ENCODE assay signal across 9 cellular contexts in the genomic region with DNA sequence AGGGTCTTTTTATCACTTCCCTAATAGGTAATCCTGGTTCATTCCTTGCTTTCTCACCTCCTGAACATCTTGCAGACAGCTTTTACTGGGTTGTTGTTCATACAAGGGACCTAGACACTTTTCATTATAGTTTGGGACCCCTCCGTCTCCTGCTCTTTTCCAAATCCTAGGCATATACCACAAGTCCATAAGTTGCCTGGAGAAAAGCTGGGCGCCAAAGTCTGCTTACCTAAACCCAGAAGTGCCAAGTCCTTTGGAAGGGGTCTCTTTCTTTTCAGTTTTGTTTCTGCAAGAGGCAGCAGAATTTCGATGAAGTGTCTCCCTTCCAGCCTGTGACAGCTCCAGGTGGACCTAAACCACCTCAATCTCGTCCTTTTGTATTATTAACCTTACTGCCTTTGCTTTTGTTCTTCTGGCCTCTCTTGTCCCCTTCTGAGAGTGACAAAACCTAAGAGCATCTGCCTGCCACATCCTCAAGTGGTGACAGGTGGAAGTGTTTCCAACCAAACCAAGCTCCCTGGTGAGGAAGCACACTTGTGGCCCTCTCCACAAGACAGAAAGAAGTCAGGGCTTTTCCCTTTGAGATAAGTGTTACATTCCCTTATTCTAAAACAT. TPM values are rescaled to one million over a fixed set of nuclear protein-coding genes. Genes with fewer than 3 reads are reported as not detected.
DNase-seq lines count a peak whose midpoint lies in the region; ATAC-seq and TF ChIP-seq lines count a peak whose summit lies in the region.
"Had no signal": no experiment of that assay in that cellular context is flagged by ENCODE, and none has a peak within 500 bp of the region (broad histone marks: within the 10 kb centered on the region; RNA-seq: fewer than 3 reads in every experiment).

No MANE protein-coding gene starts in this region.

- DNase-seq in A673 (ENCODE audit: low spot score), result peak; percentile 44
- peak; percentile 28 for DNase-seq in ELR (ENCODE audit: low read depth)
- DNase-seq in NCI-H510A (lab: John Stamatoyannopoulos, UW), result peak; percentile 72
- DNase-seq in choroid plexus epithelial cell (ENCODE audit: low read depth), result no peak
- no peak for DNase-seq in HK-2 (ENCODE audit: unreplicated experiment)

- no TSS peak for BruUV-seq in A673 (replicated peaks; lab: Mats Ljungman, UMichigan)

- H3K36me3 ChIP-seq in A673 (ENCODE audit: insufficient read depth, low read length, poor library complexity, severe bottlenecking), result no peaks in the 10 kb centered on the region

- H3K4me1 ChIP-seq in A673 (ENCODE audit: insufficient read depth, low read length, poor library complexity, severe bottlenecking), result no peaks in the 10 kb centered on the region

- POLR2A ChIA-PET in A673 (lab: Charles Lee; ENCODE audit: low non-redundant PET), result no interaction called here

- ATAC-seq in GM21529 (IDR thresholded peaks at IDR 0.05; ENCODE audit: unreplicated experiment) (no peak), HG03025 (IDR thresholded peaks at IDR 0.05; ENCODE audit: low FRiP score, unreplicated experiment) (no peak), GM18873 (IDR thresholded peaks at IDR 0.05; ENCODE audit: low FRiP score, unreplicated experiment) (no peak)

- intact Hi-C loops in A673 (cut with micrococcal nuclease; ENCODE audit: unreplicated experiment), result no loop called here

- TF ChIP-seq CTCF in A673 (conservative IDR thresholded peaks at IDR 0.05; ENCODE audit: low read depth, low read length) (peak; percentile 25; the same call in 1 of the 2 replicates), choroid plexus epithelial cell (conservative IDR thresholded peaks at IDR 0.05; ENCODE audit: low read depth, low read length) (peak; percentile 8)

- H3K27me3 ChIP-seq in A673 (replicated peaks; ENCODE audit: insufficient read depth, low read depth, low read length, poor library complexity), result no peaks in the 10 kb centered on the region

- no peak overlapping the region for H3K27ac ChIP-seq in A673 (ENCODE audit: low read depth, low read length, poor library complexity, severe bottlenecking)

- no peak overlapping the region for H3K4me3 ChIP-seq in A673 (ENCODE audit: low read depth, low read length, poor library complexity, severe bottlenecking)
- H3K4me3 ChIP-seq in choroid plexus epithelial cell (ENCODE audit: low read depth, low read length), result no peak overlapping the region

- H3K9me3 ChIP-seq in A673 (ENCODE audit: low read depth, low read length, poor library complexity, severe bottlenecking), result no peaks in the 10 kb centered on the region

- CTCF ChIA-PET in A673 (lab: Charles Lee), result interaction anchor here (0.6 to 1.4 kb wide), 2 partner anchors 8 to 10 kb away, joined by 3 to 6 read pairs; no protein-coding TSS in a partner anchor

RNA-seq across cellular contexts. Expression of a gene that starts 19.5 kb away (rescaled TPM):
- 0.43 TPM in 1 of 2 replicates, not detected in the other for total RNA-seq in A673 (2021)
- total RNA-seq: T-helper 2 cell treated with Interferon-gamma antibody and Interleukin-4, amounts not matched to agents 100 ng/mL and 5 ng/mL, for 36 hours had no signal

RNA-seq across cellular contexts. Expression of a gene that starts 34.6 kb away (rescaled TPM):
- not detected in 2 replicates for total RNA-seq in A673 (2021)

RNA-seq across cellular contexts. Expression of a gene that starts 55.4 kb away (rescaled TPM):
- total RNA-seq in A673 (2021), result 24.0 and 32.0 TPM in 2 replicates

Comparison
In these comparisons a context has a peak if more than half of its experiments do, and no peak if none do; other contexts are left out.
1. DNase-seq: peak in A673 (single experiment), ELR (single experiment) and NCI-H510A (single experiment); none in choroid plexus epithelial cell (single experiment) and HK-2 (single experiment).